In genomic region chr4:73576366-73576765, GRCh38 we compare ENCODE assay signal across 23 cellular contexts. TPM values are rescaled to one million over a fixed set of nuclear protein-coding genes. Genes with fewer than 3 reads are reported as not detected.
DNase-seq lines count a peak whose midpoint lies in the region; TF ChIP-seq lines count a peak whose summit lies in the region.
"Had no signal": no experiment of that assay in that cellular context is flagged by ENCODE, and none has a peak within 500 bp of the region (broad histone marks: within the 10 kb centered on the region; RNA-seq: fewer than 3 reads in every experiment).

No MANE protein-coding gene starts in this region.

- H3K4me3 ChIP-seq in foreskin fibroblast (ENCODE audit: low read depth in 1 of 2, low read length in 2 of 2) = no peak overlapping the region
- H3K4me3 ChIP-seq: adrenal gland, GM23338, heart right ventricle, left ventricle myocardium inferior, thyroid gland had no signal

- H3K36me3 Mint-ChIP-seq in activated T-cell treated with anti-CD3 and anti-CD28 coated beads, Interleukin-2, amount 50 U/mL, for 24 hours (ENCODE audit: low read depth) = no peaks in the 10 kb centered on the region
- H3K36me3 Mint-ChIP-seq in immature natural killer cell = no peaks in the 10 kb centered on the region

- H3K27me3 Mint-ChIP-seq in activated T-cell treated with anti-CD3 and anti-CD28 coated beads, Interleukin-2, amount 50 U/mL, for 24 hours = no peaks in the 10 kb centered on the region
- H3K27me3 Mint-ChIP-seq in immature natural killer cell (ENCODE audit: low read depth in 3 of 3) = no peaks in the 10 kb centered on the region

- no peak for TF ChIP-seq CTCF in foreskin fibroblast (IDR thresholded peaks at IDR 0.05; ENCODE audit: low read depth, low read length)

- no peak overlapping the region for H3K4me3 Mint-ChIP-seq in activated T-cell treated with anti-CD3 and anti-CD28 coated beads, Interleukin-2, amount 50 U/mL, for 24 hours
- no peak overlapping the region for H3K4me3 Mint-ChIP-seq in immature natural killer cell
- H3K4me3 Mint-ChIP-seq: activated CD4-positive, alpha-beta T cell treated with anti-CD3 and anti-CD28 coated beads, Interleukin-2, amount 10 ng/mL, durations not matched to agents 24 days and 14 days; GM23338; T-helper 1 cell treated with Interleukin-12 subunit alpha and Interleukin-12 subunit beta and Interleukin-4 antibody, amounts not matched to agents 30 μg/mL and 1 μg/mL, for 36 hours had no signal

- H3K27ac ChIP-seq in caudate nucleus (ENCODE audit: low read depth, low read length) = no peak overlapping the region
- H3K27ac ChIP-seq: adrenal gland, heart right ventricle, left ventricle myocardium inferior, thyroid gland had no signal

- no peaks in the 10 kb centered on the region for H3K9me3 Mint-ChIP-seq in activated T-cell treated with anti-CD3 and anti-CD28 coated beads, Interleukin-2, amount 50 U/mL, for 24 hours
- H3K9me3 Mint-ChIP-seq in immature natural killer cell = peaks cover 0 to 7% (median 3%) of the 10 kb centered on the region in 6 donors
- H3K9me3 Mint-ChIP-seq: activated CD4-positive, alpha-beta T cell treated with anti-CD3 and anti-CD28 coated beads, Interleukin-2, amount 10 ng/mL, durations not matched to agents 24 days and 14 days; T-helper 1 cell treated with Interleukin-12 subunit alpha and Interleukin-12 subunit beta and Interleukin-4 antibody, amounts not matched to agents 30 μg/mL and 1 μg/mL, for 36 hours had no signal

- H3K27ac Mint-ChIP-seq in activated T-cell treated with anti-CD3 and anti-CD28 coated beads, Interleukin-2, amount 50 U/mL, for 24 hours = no peak overlapping the region
- no peak overlapping the region for H3K27ac Mint-ChIP-seq in immature natural killer cell
- H3K27ac Mint-ChIP-seq: activated CD4-positive, alpha-beta T cell treated with anti-CD3 and anti-CD28 coated beads, Interleukin-2, amount 10 ng/mL, durations not matched to agents 24 days and 14 days; GM23338; T-helper 1 cell treated with Interleukin-12 subunit alpha and Interleukin-12 subunit beta and Interleukin-4 antibody, amounts not matched to agents 30 μg/mL and 1 μg/mL, for 36 hours had no signal

- DNase-seq in ELR (ENCODE audit: low read depth) (peak; percentile 17), NOMO-1 treated with DMSO at 0.1 percent for 48 hours (lab: John Stamatoyannopoulos, UW; ENCODE audit: unreplicated experiment) (peak; percentile 66), astrocyte of the hippocampus (ENCODE audit: low read depth, low spot score) (peak; percentile 11), foreskin fibroblast (peak; percentile 47 to 76), immature natural killer cell (no peak), caudate nucleus (lab: John Stamatoyannopoulos, UW) (no peak)
- no peak for DNase-seq in activated T-cell treated with anti-CD3 and anti-CD28 coated beads, Interleukin-2, amount 50 U/mL, for 24 hours
- no peak for DNase-seq in activated CD8-positive, alpha-beta memory T cell treated with anti-CD3 and anti-CD28 coated beads for 24 hours
- DNase-seq: activated CD4-positive, alpha-beta T cell treated with anti-CD3 and anti-CD28 coated beads, Interleukin-2, amount 10 ng/mL, durations not matched to agents 24 days and 14 days; activated CD8-positive, alpha-beta memory T cell treated with anti-CD3 and anti-CD28 coated beads, Interleukin-2, amount 50 U/mL, for 48 hours; activated gamma-delta T cell; adrenal gland; heart right ventricle; left ventricle myocardium inferior; NCI-H1092; NCI-H2081 treated with DMSO at 0.1 percent for 48 hours; NCI-H446 treated with DMSO at 0.1 percent for 48 hours; SHP77; stimulated activated CD4-positive, alpha-beta T cell treated with anti-CD3 and anti-CD28 coated beads, Interleukin-4, amount 100 ng/mL, for 1 hour; stimulated activated naive CD8-positive, alpha-beta T cell treated with anti-CD3 and anti-CD28 coated beads, Interleukin-15, Interleukin-2, amounts not matched to agents 100 U/mL and 50 U/mL, for 24 hours; thyroid gland had no signal

- H3K4me1 Mint-ChIP-seq in activated T-cell treated with anti-CD3 and anti-CD28 coated beads, Interleukin-2, amount 50 U/mL, for 24 hours (ENCODE audit: low read depth) = no peaks in the 10 kb centered on the region
- no peaks in the 10 kb centered on the region for H3K4me1 Mint-ChIP-seq in immature natural killer cell
- H3K4me1 Mint-ChIP-seq: activated CD4-positive, alpha-beta T cell treated with anti-CD3 and anti-CD28 coated beads, Interleukin-2, amount 10 ng/mL, durations not matched to agents 24 days and 14 days had no signal

RNA-seq across cellular contexts. Expression of gene RASSF6, which starts 43.9 kb away (rescaled TPM):
- not detected for polyA plus RNA-seq in immature natural killer cell
- polyA plus RNA-seq: heart right ventricle had no signal

Comparison
In these comparisons a context has a peak if more than half of its experiments do, and no peak if none do; other contexts are left out.
1. DNase-seq: peak in ELR (single experiment), NOMO-1 treated with DMSO at 0.1 percent for 48 hours (single experiment), astrocyte of the hippocampus (single experiment) and foreskin fibroblast (2 of 2); none in activated T-cell treated with anti-CD3 and anti-CD28 coated beads, Interleukin-2, amount 50 U/mL, for 24 hours (single experiment), immature natural killer cell (0 of 3), activated CD8-positive, alpha-beta memory T cell treated with anti-CD3 and anti-CD28 coated beads for 24 hours (single experiment) and caudate nucleus (0 of 61).